In the genomic region with DNA sequence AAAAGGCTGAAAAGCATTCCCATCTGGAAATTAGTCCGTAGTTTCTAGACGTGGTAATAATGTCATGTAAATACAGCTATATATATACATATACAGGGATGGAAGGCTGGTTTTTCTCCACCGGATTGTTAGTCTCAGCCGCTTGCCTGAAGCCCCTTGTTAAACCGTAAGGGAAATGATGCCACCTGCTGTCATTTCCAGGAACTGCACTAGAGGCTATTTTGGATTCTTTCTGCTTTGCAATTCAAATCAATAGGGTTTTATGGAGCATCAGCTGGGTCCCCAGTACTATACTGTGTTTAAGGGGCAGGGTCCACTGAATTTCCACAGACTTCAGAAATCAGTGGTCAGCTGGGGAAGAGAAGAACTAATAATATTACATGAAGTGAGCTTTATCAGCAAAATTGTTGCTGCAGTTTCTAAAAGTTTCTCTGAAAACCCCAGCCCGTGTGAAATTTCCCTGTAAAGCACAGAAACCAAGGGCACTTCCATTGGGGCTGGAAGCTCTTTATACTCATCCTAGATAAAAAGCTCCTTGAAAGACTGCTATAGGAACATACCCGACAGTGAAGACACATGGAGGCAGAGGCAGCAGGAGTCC, we compare ENCODE assay signal across 8 cellular contexts. TPM values are rescaled to one million over a fixed set of nuclear protein-coding genes. Genes with fewer than 3 reads are reported as not detected.
A peak's percentile ranks its signal among the peaks of the same experiment; 100 is the strongest.
DNase-seq lines count a peak whose midpoint lies in the region; ATAC-seq, FAIRE-seq and TF ChIP-seq lines count a peak whose summit lies in the region.

No MANE protein-coding gene starts in this region.

- H3K27ac ChIP-seq in WERI-Rb-1: no peak overlapping the region
- H3K27ac ChIP-seq in keratinocyte (ENCODE audit: control insufficient read depth, insufficient read depth, low read length): no peak overlapping the region

- H3K9ac ChIP-seq in keratinocyte (ENCODE audit: control insufficient read depth, extremely low read depth, insufficient read depth, low read length): no peak overlapping the region

- DNase-seq in Daoy (ENCODE audit: low read depth): peak; percentile 66
- peak; percentile 74 for DNase-seq in NCI-H2171 treated with DMSO at 0.1 percent for 48 hours (lab: John Stamatoyannopoulos, UW)
- DNase-seq in WERI-Rb-1: peak; percentile 52
- peak; percentile 69 to 89 for DNase-seq in T47D (ENCODE audit: low read depth in 1 of 2, low spot score in 1 of 2)
- DNase-seq in keratinocyte (ENCODE audit: low read depth, low spot score): peak; percentile 41
- peak; percentile 80 to 89 for DNase-seq in stimulated activated CD4-positive, alpha-beta T cell treated with anti-CD3 and anti-CD28 coated beads, Interleukin-2, amount 100 ng/mL, for 24 hours

- H4K20me1 ChIP-seq in keratinocyte (ENCODE audit: control insufficient read depth, extremely low read depth, insufficient read depth, low read length): no peaks in the 10 kb centered on the region

- peak; percentile 54 for TF ChIP-seq CTCF in WERI-Rb-1 (IDR thresholded peaks at IDR 0.05; ENCODE audit: low read depth, low read length)
- peak; percentile 74 to 88 (median 80) for TF ChIP-seq CTCF in keratinocyte (optimal IDR thresholded peaks at IDR 0.05 in 1 of 3, IDR thresholded peaks at IDR 0.05 in 1 of 3, conservative IDR thresholded peaks at IDR 0.05 in 1 of 3; ENCODE audit: extremely low read depth in 1 of 3, insufficient read depth in 2 of 3, low read length in 3 of 3)

- no peak overlapping the region for H2AFZ ChIP-seq in keratinocyte (ENCODE audit: control insufficient read depth, low read length)

- H3K36me3 ChIP-seq in WERI-Rb-1 (no peaks in the 10 kb centered on the region), keratinocyte (ENCODE audit: control insufficient read depth in 2 of 2, extremely low read depth in 1 of 2, insufficient read depth in 2 of 2, low read length in 2 of 2) (no peaks in the 10 kb centered on the region)

- no peak for FAIRE-seq in keratinocyte (lab: Jason Lieb, UNC)

- H3K27me3 ChIP-seq in WERI-Rb-1 (ENCODE audit: insufficient read depth, low read depth, severe bottlenecking) (no peaks in the 10 kb centered on the region), keratinocyte (ENCODE audit: control insufficient read depth, extremely low read depth, insufficient read depth, low read length) (no peaks in the 10 kb centered on the region)

- no peaks in the 10 kb centered on the region for H3K79me2 ChIP-seq in keratinocyte (ENCODE audit: control insufficient read depth, insufficient read depth, low read length)

- in situ Hi-C loops in T47D (cut with HindIII; ENCODE audit: low pct_unique_long_range_greater_than_20kb, low sequenced_read_pairs): no loop called here

- H3K4me3 ChIP-seq in WERI-Rb-1 (ENCODE audit: low read depth, low read length) (no peak overlapping the region), keratinocyte (ENCODE audit: control insufficient read depth in 2 of 3, extremely low read depth in 1 of 3, insufficient read depth in 2 of 3, low read depth in 1 of 3, low read length in 3 of 3) (no peak overlapping the region)

- dilution Hi-C loops in keratinocyte (cut with MboI; ENCODE audit: extremely low pct_ligation_motif_present, low sequenced_read_pairs): no loop called here

- no peak overlapping the region for H3K4me2 ChIP-seq in keratinocyte (ENCODE audit: control insufficient read depth, extremely low read depth, insufficient read depth, low read depth, low read length)

- no peaks in the 10 kb centered on the region for H3K9me1 ChIP-seq in keratinocyte (ENCODE audit: control insufficient read depth, extremely low read depth, insufficient read depth, low read length)

- peaks cover 2% of the 10 kb centered on the region for H3K4me1 ChIP-seq in keratinocyte (ENCODE audit: control insufficient read depth, extremely low read depth, insufficient read depth, low read length)

- H3K9me3 ChIP-seq in WERI-Rb-1 (ENCODE audit: severe bottlenecking): no peaks in the 10 kb centered on the region
- H3K9me3 ChIP-seq in keratinocyte (ENCODE audit: control insufficient read depth, low read depth, low read length): no peaks in the 10 kb centered on the region

- ATAC-seq in HG02588 (IDR thresholded peaks at IDR 0.05; ENCODE audit: unreplicated experiment): peak; percentile 52
- ATAC-seq in HG03097 (IDR thresholded peaks at IDR 0.05; ENCODE audit: low FRiP score, unreplicated experiment): no peak

RNA-seq across cellular contexts. Expression of a gene that starts 33.8 kb away (rescaled TPM):
- total RNA-seq in Daoy (2014; rRNA removed; shearing (Covaris generic)): 52.1 and 66.0 TPM in 2 replicates
- polyA plus RNA-seq in keratinocyte: 107 to 195 TPM (median 120 TPM) in 3 replicates
- polyA plus RNA-seq in keratinocyte (2011; ENCODE audit: low read depth): 38.3 TPM
- polyA plus RNA-seq in keratinocyte (2011; cell fraction: cytosol; rRNA removed): 54.9 and 118 TPM in 2 replicates
- 181 and 205 TPM in 2 replicates for polyA plus RNA-seq in keratinocyte (2011; cell fraction: nucleus; rRNA removed)
- polyA plus RNA-seq in keratinocyte (2012; ENCODE audit: low replicate concordance): 58.0 and 113 TPM in 2 replicates
- polyA minus RNA-seq in keratinocyte: 63.2 to 126 TPM (median 72.7 TPM) in 3 replicates
- polyA minus RNA-seq in keratinocyte (2011; cell fraction: cytosol; rRNA and poly(A)+ RNA removed): 83.1 TPM
- polyA minus RNA-seq in keratinocyte (2011; cell fraction: nucleus; rRNA and poly(A)+ RNA removed): 84.3 and 219 TPM in 2 replicates

RNA-seq across cellular contexts. Expression of a gene that starts 58.0 kb away (rescaled TPM):
- total RNA-seq in Daoy (2014; rRNA removed; shearing (Covaris generic)): 0.23 and 0.83 TPM in 2 replicates
- polyA plus RNA-seq in keratinocyte: 0.03 to 0.04 TPM (median 0.03 TPM) in 3 replicates
- polyA plus RNA-seq in keratinocyte (2011; ENCODE audit: low read depth): 0.65 TPM
- 0.06 and 0.12 TPM in 2 replicates for polyA plus RNA-seq in keratinocyte (2011; cell fraction: cytosol; rRNA removed)
- 0.05 and 0.08 TPM in 2 replicates for polyA plus RNA-seq in keratinocyte (2011; cell fraction: nucleus; rRNA removed)
- 0.07 TPM in 1 of 2 replicates, not detected in the other for polyA plus RNA-seq in keratinocyte (2012; ENCODE audit: low replicate concordance)
- polyA minus RNA-seq in keratinocyte: 0.07 TPM in 1 of 3 replicates, not detected in the others
- not detected for polyA minus RNA-seq in keratinocyte (2011; cell fraction: cytosol; rRNA and poly(A)+ RNA removed)
- polyA minus RNA-seq in keratinocyte (2011; cell fraction: nucleus; rRNA and poly(A)+ RNA removed): 0.31 TPM in 1 of 2 replicates, not detected in the other
